In genomic region chr7:100098913-100099312, GRCh38 we compare ENCODE assay signal across 1 cellular context.
TF ChIP-seq lines count a peak whose summit lies in the region.

No MANE protein-coding gene starts in this region.

TF ChIP-seq in H1, 55 proteins besides CTCF, POLR2A, EP300 and RAD21:
- peak; percentile 56; the same call in 1 of the 2 replicates for TF ChIP-seq POLR2AphosphoS5 (IDR thresholded peaks at IDR 0.05; ENCODE audit: low read depth, low read length)
- no peak for TF ChIP-seq BACH1 (IDR thresholded peaks at IDR 0.05; ENCODE audit: low read length)
